In genomic region chr1:26771643-26772321, GRCh38 we compare ENCODE assay signal across 8 cellular contexts. TPM values are rescaled to one million over a fixed set of nuclear protein-coding genes. Genes with fewer than 3 reads are reported as not detected.
A peak's percentile ranks its signal among the peaks of the same experiment; 100 is the strongest.
DNase-seq lines count a peak whose midpoint lies in the region; ATAC-seq, FAIRE-seq and TF ChIP-seq lines count a peak whose summit lies in the region.

No MANE protein-coding gene starts in this region.

- H3K27me3 ChIP-seq in PC-3 (ENCODE audit: low read length), result no peaks in the 10 kb centered on the region

- peaks cover 4% of the 10 kb centered on the region for H3F3A ChIP-seq in PC-3 (ENCODE audit: low read length, unreplicated experiment)

- peaks cover 91% of the 10 kb centered on the region for H3K36me3 ChIP-seq in PC-3 (ENCODE audit: low read depth, low read length)

- no peaks in the 10 kb centered on the region for H3K4me1 Mint-ChIP-seq in memory B cell

- H3K4me3 ChIP-seq in PC-3 (ENCODE audit: low read length), result no peak overlapping the region

- peak; percentile 77 for FAIRE-seq in urothelium cell line (lab: Jason Lieb, UNC)

- intact Hi-C loops in PC-3 (cut with micrococcal nuclease), result loop anchor here (5.0 kb wide), 1 partner anchor 39 kb away; no protein-coding TSS in a partner anchor

- H3K27ac Mint-ChIP-seq in memory B cell, result peak overlapping the region; percentile 64

- CTCF ChIA-PET in PC-3 (lab: Charles Lee), result interaction anchor here (0.5 kb wide), 1 partner anchor 115 kb away, joined by 4 read pairs; no protein-coding TSS in a partner anchor

- peak; percentile 65 to 85 for ATAC-seq in activated CD4-positive, CD25-positive, alpha-beta regulatory T cell treated with anti-CD3 and anti-CD28 coated beads, Interleukin-2, amount 50 U/mL, for 24 hours
- peak; percentile 74 for ATAC-seq in PC-3
- ATAC-seq in memory B cell (ENCODE audit: low read depth), result no peak
- ATAC-seq in HG03196 (IDR thresholded peaks at IDR 0.05; ENCODE audit: unreplicated experiment), result no peak
- no peak for ATAC-seq in GM21786 (IDR thresholded peaks at IDR 0.05; ENCODE audit: unreplicated experiment)

- H4K20me1 ChIP-seq in PC-3 (ENCODE audit: low read length), result no peaks in the 10 kb centered on the region

- H3K9me2 ChIP-seq in PC-3 (replicated peaks; ENCODE audit: low read length), result no peaks in the 10 kb centered on the region

- POLR2A ChIA-PET in PC-3 (lab: Charles Lee; ENCODE audit: unreplicated experiment), result no interaction called here

- no peaks in the 10 kb centered on the region for H3K9me3 ChIP-seq in PC-3 (ENCODE audit: low read length)

- no peak for TF ChIP-seq CTCF in PC-3 (conservative IDR thresholded peaks at IDR 0.05; ENCODE audit: low read depth, low read length)

- no peaks in the 10 kb centered on the region for H3K27me3 Mint-ChIP-seq in memory B cell

- H3K27ac ChIP-seq in PC-3 (ENCODE audit: low read length), result peak overlapping the region; percentile 74
- peak overlapping the region; percentile 44 for H3K27ac ChIP-seq in cingulate gyrus (ENCODE audit: low read depth, low read length)

- BruUV-seq in PC-3 (replicated peaks; lab: Mats Ljungman, UMichigan), result no TSS peak

- H3K4me1 ChIP-seq in PC-3 (ENCODE audit: insufficient read depth, low read length), result peaks cover 45% of the 10 kb centered on the region

- H3K4me3 Mint-ChIP-seq in memory B cell, result no peak overlapping the region

- no peak for DNase-seq in activated CD4-positive, CD25-positive, alpha-beta regulatory T cell treated with anti-CD3 and anti-CD28 coated beads, Interleukin-2, amount 50 U/mL, for 72 hours
- DNase-seq in PC-3 (peak; percentile 82), memory B cell (ENCODE audit: low spot score in 2 of 2) (no peak), urothelium cell line (ENCODE audit: low spot score) (peak; percentile 89)

- no peak overlapping the region for H2AFZ ChIP-seq in PC-3 (ENCODE audit: low read length)

- H3K36me3 Mint-ChIP-seq in memory B cell, result peaks cover 51% of the 10 kb centered on the region

- H3K79me2 ChIP-seq in PC-3 (ENCODE audit: low read length), result no peaks in the 10 kb centered on the region

- peak overlapping the region; percentile 11; the same call in 1 of the 2 replicates for H3K9ac ChIP-seq in PC-3 (ENCODE audit: low read length)

- H3K4me2 ChIP-seq in PC-3 (ENCODE audit: low read length), result peak overlapping the region; percentile 20

- no peaks in the 10 kb centered on the region for H3K9me3 Mint-ChIP-seq in memory B cell

RNA-seq across cellular contexts. Expression of gene PIGV, which starts 16.0 kb away (rescaled TPM):
- 6.0 and 8.8 TPM in 2 replicates for total RNA-seq in PC-3 (2014; rRNA removed)

RNA-seq across cellular contexts. Expression of gene ZDHHC18, which starts 54.7 kb away (rescaled TPM):
- 18.1 and 26.9 TPM in 2 replicates for total RNA-seq in PC-3 (2014; rRNA removed)

Comparison
In these comparisons a context has a peak if more than half of its experiments do, and no peak if none do; other contexts are left out.
1. ATAC-seq: peak in activated CD4-positive, CD25-positive, alpha-beta regulatory T cell treated with anti-CD3 and anti-CD28 coated beads, Interleukin-2, amount 50 U/mL, for 24 hours (2 of 2) and PC-3 (single experiment); none in memory B cell (single experiment), HG03196 (single experiment) and GM21786 (single experiment).
2. DNase-seq: peak in PC-3 (single experiment) and urothelium cell line (single experiment); none in activated CD4-positive, CD25-positive, alpha-beta regulatory T cell treated with anti-CD3 and anti-CD28 coated beads, Interleukin-2, amount 50 U/mL, for 72 hours (single experiment) and memory B cell (0 of 2).